Comparison of ENCODE assay signal across 28 cellular contexts in the genomic region with DNA sequence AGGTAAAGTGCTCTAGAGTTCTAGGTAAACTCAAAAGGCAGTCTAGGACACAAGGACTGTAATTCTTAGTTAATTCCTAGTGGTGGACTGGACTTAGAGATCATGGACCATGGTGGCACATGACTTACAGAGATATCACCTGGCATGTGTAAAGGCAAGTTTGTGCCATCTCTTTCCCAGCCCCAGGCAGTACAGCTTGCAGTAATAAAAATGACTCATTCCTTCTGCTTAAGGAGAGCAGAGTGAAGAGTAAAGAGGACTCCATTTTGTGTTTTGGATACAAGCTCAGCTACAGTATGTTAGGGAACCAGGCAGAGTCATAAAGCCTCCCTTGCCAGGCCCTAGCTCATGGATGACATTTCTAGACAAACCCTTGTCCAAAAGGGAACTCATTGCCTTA.
DNase-seq lines count a peak whose midpoint lies in the region; ATAC-seq, FAIRE-seq and TF ChIP-seq lines count a peak whose summit lies in the region.
"Had no signal": no experiment of that assay in that cellular context is flagged by ENCODE, and none has a peak within 500 bp of the region (broad histone marks: within the 10 kb centered on the region; RNA-seq: fewer than 3 reads in every experiment).

No MANE protein-coding gene starts in this region.

- no peak for FAIRE-seq in bronchial epithelial cell (lab: Jason Lieb, UNC)
- FAIRE-seq: A204.1, G401.6, GM12891, GM18507 had no signal

- H3K27me3 ChIP-seq in bronchial epithelial cell (ENCODE audit: control insufficient read depth, insufficient read depth, low read length) (no peaks in the 10 kb centered on the region), foreskin keratinocyte (no peaks in the 10 kb centered on the region), gastroesophageal sphincter (no peaks in the 10 kb centered on the region)
- H3K27me3 ChIP-seq: BE2C, BLaER1 had no signal

- H3K27ac ChIP-seq in foreskin keratinocyte, result no peak overlapping the region
- no peak overlapping the region for H3K27ac ChIP-seq in gastroesophageal sphincter
- H3K27ac ChIP-seq: BLaER1 had no signal

- ATAC-seq in foreskin keratinocyte (peak; percentile 76), GM18498 (IDR thresholded peaks at IDR 0.05; ENCODE audit: unreplicated experiment) (no peak), esophagus mucosa (no peak), gastroesophageal sphincter (no peak)

- H3K36me3 ChIP-seq in bronchial epithelial cell (ENCODE audit: control insufficient read depth, insufficient read depth, low read length) (no peaks in the 10 kb centered on the region), gastroesophageal sphincter (no peaks in the 10 kb centered on the region)
- H3K36me3 ChIP-seq: BE2C, BLaER1 had no signal

- no peak for TF ChIP-seq POLR2A in gastroesophageal sphincter (IDR thresholded peaks at IDR 0.05)

- DNase-seq in M059J (ENCODE audit: low read depth) (peak; percentile 10), NCI-H226 (peak; percentile 5), bronchial epithelial cell (ENCODE audit: low read depth) (peak; percentile 4), foreskin keratinocyte (peak; percentile 9 to 60), HCEC 1CT (no peak)
- DNase-seq: 8988T; ACHN; BE2C; C1 segment of cervical spinal cord; CD4-positive, alpha-beta memory T cell; CD4-positive, CD25-positive, alpha-beta regulatory T cell; CD8-positive, alpha-beta memory T cell; COR-L47; DMS 273 treated with DMSO at 0.1 percent for 48 hours; DMS153; DMS53; DMS79; DND-41; EL; GF-D8 had no signal

- H3K4me3 ChIP-seq in bronchial epithelial cell (ENCODE audit: low read depth, low read length) (no peak overlapping the region), gastroesophageal sphincter (no peak overlapping the region)
- H3K4me3 ChIP-seq: BLaER1 had no signal

- no peak for TF ChIP-seq EP300 in gastroesophageal sphincter (IDR thresholded peaks at IDR 0.05)

- H3K4me1 ChIP-seq in foreskin keratinocyte (no peaks in the 10 kb centered on the region), gastroesophageal sphincter (no peaks in the 10 kb centered on the region)
- H3K4me1 ChIP-seq: BE2C, BLaER1 had no signal

- TF ChIP-seq CTCF in bronchial epithelial cell (IDR thresholded peaks at IDR 0.05; ENCODE audit: insufficient read depth, low read length, severe bottlenecking) (no peak), foreskin keratinocyte (conservative IDR thresholded peaks at IDR 0.05) (no peak), gastroesophageal sphincter (IDR thresholded peaks at IDR 0.05) (no peak)

- peaks cover 0 to 3% (median 0%) of the 10 kb centered on the region in 3 donors for H3K9me3 ChIP-seq in gastroesophageal sphincter
- H3K9me3 ChIP-seq: BE2C, BLaER1 had no signal
